In the genomic region with DNA sequence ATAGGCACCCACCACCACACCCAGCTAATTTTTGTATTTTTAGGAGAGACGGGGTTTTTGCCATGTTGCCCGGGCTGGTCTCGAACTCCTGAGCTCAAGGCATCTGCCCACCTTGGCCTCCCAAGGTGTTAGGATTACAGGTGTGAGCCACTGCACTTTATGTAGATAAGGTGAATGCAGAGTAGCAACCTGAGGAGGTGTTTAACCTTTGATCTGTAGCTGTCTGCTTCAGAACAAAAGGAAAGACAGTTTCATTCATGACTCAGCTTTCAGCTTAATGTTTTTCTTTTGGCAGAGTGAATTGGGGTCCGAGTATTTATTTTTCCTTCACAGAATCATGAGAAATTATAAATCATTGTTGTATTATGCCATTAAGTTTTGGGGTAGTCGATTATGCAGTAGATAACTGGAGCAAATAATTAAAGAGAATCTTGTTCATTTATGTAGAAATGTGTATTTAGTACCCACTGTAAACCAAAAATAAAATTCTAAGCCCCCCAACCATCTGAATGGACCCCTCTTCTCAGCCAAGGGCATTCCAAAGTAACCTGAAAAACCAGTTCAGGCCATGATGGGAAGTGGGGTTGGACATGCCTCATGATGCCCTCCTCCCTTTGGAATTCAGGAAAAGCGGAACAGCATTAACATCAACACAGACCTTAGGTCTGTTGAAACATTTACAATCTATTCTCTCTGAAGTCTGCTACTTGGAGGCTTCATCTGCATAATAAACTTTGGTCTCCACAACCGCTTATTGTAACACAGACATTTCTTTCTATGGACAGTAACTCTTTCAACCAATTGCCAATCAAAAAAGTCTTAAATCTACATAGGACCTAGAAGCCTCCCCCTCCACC, we compare ENCODE assay signal across 1 cellular context.
A peak's percentile ranks its signal among the peaks of the same experiment; 100 is the strongest.
TF ChIP-seq lines count a peak whose summit lies in the region.

No MANE protein-coding gene starts in this region.

TF ChIP-seq in H1, 55 proteins besides CTCF, POLR2A, EP300 and RAD21 (continued from another document):
- TF ChIP-seq, protein P1, sequence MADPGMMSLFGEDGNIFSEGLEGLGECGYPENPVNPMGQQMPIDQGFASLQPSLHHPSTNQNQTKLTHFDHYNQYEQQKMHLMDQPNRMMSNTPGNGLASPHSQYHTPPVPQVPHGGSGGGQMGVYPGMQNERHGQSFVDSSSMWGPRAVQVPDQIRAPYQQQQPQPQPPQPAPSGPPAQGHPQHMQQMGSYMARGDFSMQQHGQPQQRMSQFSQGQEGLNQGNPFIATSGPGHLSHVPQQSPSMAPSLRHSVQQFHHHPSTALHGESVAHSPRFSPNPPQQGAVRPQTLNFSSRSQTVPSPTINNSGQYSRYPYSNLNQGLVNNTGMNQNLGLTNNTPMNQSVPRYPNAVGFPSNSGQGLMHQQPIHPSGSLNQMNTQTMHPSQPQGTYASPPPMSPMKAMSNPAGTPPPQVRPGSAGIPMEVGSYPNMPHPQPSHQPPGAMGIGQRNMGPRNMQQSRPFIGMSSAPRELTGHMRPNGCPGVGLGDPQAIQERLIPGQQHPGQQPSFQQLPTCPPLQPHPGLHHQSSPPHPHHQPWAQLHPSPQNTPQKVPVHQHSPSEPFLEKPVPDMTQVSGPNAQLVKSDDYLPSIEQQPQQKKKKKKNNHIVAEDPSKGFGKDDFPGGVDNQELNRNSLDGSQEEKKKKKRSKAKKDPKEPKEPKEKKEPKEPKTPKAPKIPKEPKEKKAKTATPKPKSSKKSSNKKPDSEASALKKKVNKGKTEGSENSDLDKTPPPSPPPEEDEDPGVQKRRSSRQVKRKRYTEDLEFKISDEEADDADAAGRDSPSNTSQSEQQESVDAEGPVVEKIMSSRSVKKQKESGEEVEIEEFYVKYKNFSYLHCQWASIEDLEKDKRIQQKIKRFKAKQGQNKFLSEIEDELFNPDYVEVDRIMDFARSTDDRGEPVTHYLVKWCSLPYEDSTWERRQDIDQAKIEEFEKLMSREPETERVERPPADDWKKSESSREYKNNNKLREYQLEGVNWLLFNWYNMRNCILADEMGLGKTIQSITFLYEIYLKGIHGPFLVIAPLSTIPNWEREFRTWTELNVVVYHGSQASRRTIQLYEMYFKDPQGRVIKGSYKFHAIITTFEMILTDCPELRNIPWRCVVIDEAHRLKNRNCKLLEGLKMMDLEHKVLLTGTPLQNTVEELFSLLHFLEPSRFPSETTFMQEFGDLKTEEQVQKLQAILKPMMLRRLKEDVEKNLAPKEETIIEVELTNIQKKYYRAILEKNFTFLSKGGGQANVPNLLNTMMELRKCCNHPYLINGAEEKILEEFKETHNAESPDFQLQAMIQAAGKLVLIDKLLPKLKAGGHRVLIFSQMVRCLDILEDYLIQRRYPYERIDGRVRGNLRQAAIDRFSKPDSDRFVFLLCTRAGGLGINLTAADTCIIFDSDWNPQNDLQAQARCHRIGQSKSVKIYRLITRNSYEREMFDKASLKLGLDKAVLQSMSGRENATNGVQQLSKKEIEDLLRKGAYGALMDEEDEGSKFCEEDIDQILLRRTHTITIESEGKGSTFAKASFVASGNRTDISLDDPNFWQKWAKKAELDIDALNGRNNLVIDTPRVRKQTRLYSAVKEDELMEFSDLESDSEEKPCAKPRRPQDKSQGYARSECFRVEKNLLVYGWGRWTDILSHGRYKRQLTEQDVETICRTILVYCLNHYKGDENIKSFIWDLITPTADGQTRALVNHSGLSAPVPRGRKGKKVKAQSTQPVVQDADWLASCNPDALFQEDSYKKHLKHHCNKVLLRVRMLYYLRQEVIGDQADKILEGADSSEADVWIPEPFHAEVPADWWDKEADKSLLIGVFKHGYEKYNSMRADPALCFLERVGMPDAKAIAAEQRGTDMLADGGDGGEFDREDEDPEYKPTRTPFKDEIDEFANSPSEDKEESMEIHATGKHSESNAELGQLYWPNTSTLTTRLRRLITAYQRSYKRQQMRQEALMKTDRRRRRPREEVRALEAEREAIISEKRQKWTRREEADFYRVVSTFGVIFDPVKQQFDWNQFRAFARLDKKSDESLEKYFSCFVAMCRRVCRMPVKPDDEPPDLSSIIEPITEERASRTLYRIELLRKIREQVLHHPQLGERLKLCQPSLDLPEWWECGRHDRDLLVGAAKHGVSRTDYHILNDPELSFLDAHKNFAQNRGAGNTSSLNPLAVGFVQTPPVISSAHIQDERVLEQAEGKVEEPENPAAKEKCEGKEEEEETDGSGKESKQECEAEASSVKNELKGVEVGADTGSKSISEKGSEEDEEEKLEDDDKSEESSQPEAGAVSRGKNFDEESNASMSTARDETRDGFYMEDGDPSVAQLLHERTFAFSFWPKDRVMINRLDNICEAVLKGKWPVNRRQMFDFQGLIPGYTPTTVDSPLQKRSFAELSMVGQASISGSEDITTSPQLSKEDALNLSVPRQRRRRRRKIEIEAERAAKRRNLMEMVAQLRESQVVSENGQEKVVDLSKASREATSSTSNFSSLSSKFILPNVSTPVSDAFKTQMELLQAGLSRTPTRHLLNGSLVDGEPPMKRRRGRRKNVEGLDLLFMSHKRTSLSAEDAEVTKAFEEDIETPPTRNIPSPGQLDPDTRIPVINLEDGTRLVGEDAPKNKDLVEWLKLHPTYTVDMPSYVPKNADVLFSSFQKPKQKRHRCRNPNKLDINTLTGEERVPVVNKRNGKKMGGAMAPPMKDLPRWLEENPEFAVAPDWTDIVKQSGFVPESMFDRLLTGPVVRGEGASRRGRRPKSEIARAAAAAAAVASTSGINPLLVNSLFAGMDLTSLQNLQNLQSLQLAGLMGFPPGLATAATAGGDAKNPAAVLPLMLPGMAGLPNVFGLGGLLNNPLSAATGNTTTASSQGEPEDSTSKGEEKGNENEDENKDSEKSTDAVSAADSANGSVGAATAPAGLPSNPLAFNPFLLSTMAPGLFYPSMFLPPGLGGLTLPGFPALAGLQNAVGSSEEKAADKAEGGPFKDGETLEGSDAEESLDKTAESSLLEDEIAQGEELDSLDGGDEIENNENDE (IDR thresholded peaks at IDR 0.05; ENCODE audit: insufficient replicate concordance, low read length) = peak; percentile 27
- TF ChIP-seq RXRA (IDR thresholded peaks at IDR 0.05; ENCODE audit: insufficient read depth, low read depth, low read length) (no peak), CHD1 (IDR thresholded peaks at IDR 0.05; ENCODE audit: low read depth, low read length) (no peak)
- TF ChIP-seq, protein P2, sequence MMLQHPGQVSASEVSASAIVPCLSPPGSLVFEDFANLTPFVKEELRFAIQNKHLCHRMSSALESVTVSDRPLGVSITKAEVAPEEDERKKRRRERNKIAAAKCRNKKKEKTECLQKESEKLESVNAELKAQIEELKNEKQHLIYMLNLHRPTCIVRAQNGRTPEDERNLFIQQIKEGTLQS (IDR thresholded peaks at IDR 0.05; ENCODE audit: insufficient read depth, low read depth, low read length) = no peak
